In the genomic region with DNA sequence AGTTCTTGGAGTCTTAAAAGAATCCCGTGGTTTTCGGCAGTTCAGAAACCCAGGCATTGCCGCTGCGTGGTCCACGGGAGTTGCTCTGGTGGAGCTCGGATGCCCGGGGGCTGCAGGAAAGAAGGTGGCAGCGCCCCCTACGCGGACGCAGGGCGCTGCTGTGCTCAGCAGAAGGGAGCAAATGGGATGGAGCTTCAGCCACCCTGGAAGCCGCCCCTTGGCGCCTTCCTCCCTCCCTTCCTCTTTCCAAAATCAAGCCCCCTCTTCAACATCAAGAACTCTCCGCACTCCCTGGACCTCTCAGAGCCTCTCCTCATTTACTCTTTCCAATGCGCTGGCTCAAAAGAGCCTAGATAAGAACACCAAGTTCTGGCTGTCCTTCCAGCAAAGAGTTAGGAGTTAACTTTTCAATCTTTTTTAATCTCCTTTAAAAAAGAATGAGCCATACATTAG, we compare ENCODE assay signal across 7 cellular contexts. TPM values are rescaled to one million over a fixed set of nuclear protein-coding genes. Genes with fewer than 3 reads are reported as not detected.
DNase-seq lines count a peak whose midpoint lies in the region; ATAC-seq and TF ChIP-seq lines count a peak whose summit lies in the region.

No MANE protein-coding gene starts in this region.

- CTCF ChIA-PET in HEK293T (lab: Yijun Ruan, JAX) = interaction anchor here (0.7 to 2.1 kb wide), 6 partner anchors 9 to 52 kb away, joined by 3 to 11 read pairs (median 5); no protein-coding TSS in a partner anchor

- TF ChIP-seq CTCF in heart right ventricle (IDR thresholded peaks at IDR 0.05) (peak in 7 of 9 donors; percentile 3 to 44 (median 33)), prostate gland (IDR thresholded peaks at IDR 0.05) (peak in 2 of 4 experiments; percentile 13 to 40), lower leg skin (IDR thresholded peaks at IDR 0.05) (no peak)

- H3K27ac ChIP-seq in heart right ventricle = no peak overlapping the region
- no peak overlapping the region for H3K27ac ChIP-seq in prostate gland

- WGBS in heart right ventricle, 2 donors = 1% methylated on average over 16 of the region's 16 CpGs
- WGBS in prostate gland = under 1% methylated on average over 16 of the region's 16 CpGs
- WGBS in lower leg skin, 2 donors = 1% methylated on average over 16 of the region's 16 CpGs

- H3K4me1 ChIP-seq in heart right ventricle (peaks cover 0 to 17% (median 9%) of the 10 kb centered on the region in 9 donors), prostate gland (replicated peaks) (no peaks in the 10 kb centered on the region)

- ATAC-seq in heart right ventricle (peak in 6 of 8 donors; percentile 39 to 86 (median 70)), HG02759 (IDR thresholded peaks at IDR 0.05; ENCODE audit: unreplicated experiment) (no peak)

- POLR2A ChIA-PET in HEK293T (lab: Yijun Ruan, JAX) = interaction anchor here (0.7 to 2.0 kb wide), 3 partner anchors 10 to 52 kb away, joined by 3 to 6 read pairs (median 6); no protein-coding TSS in a partner anchor

- intact Hi-C loops in heart right ventricle (cut with DNase I) = no loop called here
- intact Hi-C loops in prostate gland (cut with DNase I) = no loop called here
- intact Hi-C loops in lower leg skin (cut with DNase I; ENCODE audit: low total_unique reads) = no loop called here

- H3K27me3 ChIP-seq in heart right ventricle (peaks cover 0 to 83% (median 72%) of the 10 kb centered on the region in 7 donors), prostate gland (replicated peaks; ENCODE audit: insufficient read depth) (no peaks in the 10 kb centered on the region)

- peak overlapping the region; percentile 10 to 62 (median 56) for H3K4me3 ChIP-seq in heart right ventricle
- peak overlapping the region; percentile 48 to 55 for H3K4me3 ChIP-seq in prostate gland
- no peak overlapping the region for H3K4me3 ChIP-seq in lower leg skin (ENCODE audit: low read depth, poor library complexity, severe bottlenecking)

- H3K9me3 ChIP-seq in heart right ventricle (no peaks in the 10 kb centered on the region), prostate gland (no peaks in the 10 kb centered on the region)

- H3K36me3 ChIP-seq in heart right ventricle (no peaks in the 10 kb centered on the region), prostate gland (no peaks in the 10 kb centered on the region)

- TF ChIP-seq POLR2A in prostate gland (IDR thresholded peaks at IDR 0.05) (no peak), lower leg skin (IDR thresholded peaks at IDR 0.05) (no peak)

- peak; percentile 48 for DNase-seq in HEK293T (ENCODE audit: extremely low spot score)
- peak; percentile 41 for DNase-seq in RKO (ENCODE audit: low spot score)
- DNase-seq in heart right ventricle = peak in 1 of 2 donors; percentile 15
- no peak for DNase-seq in prostate gland (ENCODE audit: low spot score)
- no peak for DNase-seq in DMS153 treated with DMSO at 0.1 percent for 48 hours (lab: John Stamatoyannopoulos, UW; ENCODE audit: unreplicated experiment)
- DNase-seq in lower leg skin (ENCODE audit: low spot score in 2 of 2) = no peak

TF ChIP-seq in HEK293T, 16 proteins besides CTCF, POLR2A, EP300 and RAD21:
- TF ChIP-seq FOXA1 (IDR thresholded peaks at IDR 0.05) (no peak), ZNF384 (IDR thresholded peaks at IDR 0.05) (no peak), ELF4 (IDR thresholded peaks at IDR 0.05) (no peak), L3MBTL2 (conservative IDR thresholded peaks at IDR 0.05) (no peak), SP1 (IDR thresholded peaks at IDR 0.05) (no peak), TARDBP (IDR thresholded peaks at IDR 0.05) (no peak), HDGF (IDR thresholded peaks at IDR 0.05; ENCODE audit: borderline replicate concordance) (no peak), NFRKB (IDR thresholded peaks at IDR 0.05) (no peak), BHLHE40 (IDR thresholded peaks at IDR 0.05; ENCODE audit: borderline replicate concordance) (no peak)
- TF ChIP-seq, protein P1, sequence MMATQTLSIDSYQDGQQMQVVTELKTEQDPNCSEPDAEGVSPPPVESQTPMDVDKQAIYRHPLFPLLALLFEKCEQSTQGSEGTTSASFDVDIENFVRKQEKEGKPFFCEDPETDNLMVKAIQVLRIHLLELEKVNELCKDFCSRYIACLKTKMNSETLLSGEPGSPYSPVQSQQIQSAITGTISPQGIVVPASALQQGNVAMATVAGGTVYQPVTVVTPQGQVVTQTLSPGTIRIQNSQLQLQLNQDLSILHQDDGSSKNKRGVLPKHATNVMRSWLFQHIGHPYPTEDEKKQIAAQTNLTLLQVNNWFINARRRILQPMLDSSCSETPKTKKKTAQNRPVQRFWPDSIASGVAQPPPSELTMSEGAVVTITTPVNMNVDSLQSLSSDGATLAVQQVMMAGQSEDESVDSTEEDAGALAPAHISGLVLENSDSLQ (IDR thresholded peaks at IDR 0.05) = no peak

RNA-seq across cellular contexts. Expression of gene CHRNA7, which starts 0.9 kb away (rescaled TPM):
- total RNA-seq in heart right ventricle (1 to 10 TPM in 6 of 10 donors, under 1 TPM in 3, not detected in 1; 0.44 to 2.7 (median 1.2) TPM), prostate gland (1 to 10 TPM; 3.7 to 9.3 TPM), lower leg skin (1 to 10 TPM in 1 of 4 donors, under 1 TPM in 3; 0.45 to 1.3 (median 0.83) TPM)
- polyA plus RNA-seq in heart right ventricle = under 1 TPM; 0.61 to 0.88 TPM

Comparison
In these comparisons a context has a peak if more than half of its experiments do, and no peak if none do; other contexts are left out.
1. DNase-seq: peak in HEK293T (single experiment) and RKO (single experiment); none in prostate gland (single experiment), DMS153 treated with DMSO at 0.1 percent for 48 hours (single experiment) and lower leg skin (0 of 2).
2. CTCF ChIP-seq: peak in heart right ventricle (7 of 9); none in lower leg skin (0 of 3).